In the genomic region with DNA sequence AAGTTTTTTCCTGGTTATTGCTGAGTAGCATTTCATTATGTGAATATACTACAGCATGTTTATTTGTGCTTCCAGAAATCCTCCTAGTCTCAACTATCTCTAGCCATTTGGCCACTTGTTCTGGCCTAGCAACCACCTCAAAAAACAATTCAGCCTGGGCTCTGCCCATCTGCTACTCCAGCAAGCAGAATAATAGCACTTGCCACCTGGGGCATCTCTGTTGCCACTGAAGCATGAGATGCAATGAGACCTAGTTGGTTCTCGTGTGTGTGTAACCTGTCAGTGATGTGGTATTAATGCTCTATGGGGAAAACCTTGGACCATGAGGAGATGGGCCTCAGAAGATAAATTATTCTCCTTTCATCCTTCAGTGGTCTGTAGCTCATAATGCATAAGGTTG, we compare ENCODE assay signal across 2 cellular contexts.
TF ChIP-seq lines count a peak whose summit lies in the region.

No MANE protein-coding gene starts in this region.

TF ChIP-seq in GM12878, 131 proteins besides CTCF, POLR2A, EP300 and RAD21:
- no peak for TF ChIP-seq CHD4 (IDR thresholded peaks at IDR 0.05)
- TF ChIP-seq RB1 (IDR thresholded peaks at IDR 0.05; ENCODE audit: borderline replicate concordance): no peak
- no peak for TF ChIP-seq MEF2B (IDR thresholded peaks at IDR 0.05; ENCODE audit: partially characterized antibody, poor library complexity, severe bottlenecking)
- TF ChIP-seq SUPT20H (IDR thresholded peaks at IDR 0.05; ENCODE audit: borderline replicate concordance, control insufficient read depth, low read depth, low read length): no peak
- no peak for TF ChIP-seq STAT3 (IDR thresholded peaks at IDR 0.05; ENCODE audit: low read depth, low read length)
- no peak for TF ChIP-seq SMC3 (IDR thresholded peaks at IDR 0.05; ENCODE audit: borderline replicate concordance, low read length)

TF ChIP-seq in GM23338, 12 proteins besides CTCF, POLR2A, EP300 and RAD21:
- TF ChIP-seq ZNF114 (CRISPR knock-in tag; IDR thresholded peaks at IDR 0.05): no peak
- no peak for TF ChIP-seq EZH2phosphoT487 (IDR thresholded peaks at IDR 0.05; ENCODE audit: unreplicated experiment)
- no peak for TF ChIP-seq ZNF462 (CRISPR knock-in tag; IDR thresholded peaks at IDR 0.05)
- TF ChIP-seq, protein P1, sequence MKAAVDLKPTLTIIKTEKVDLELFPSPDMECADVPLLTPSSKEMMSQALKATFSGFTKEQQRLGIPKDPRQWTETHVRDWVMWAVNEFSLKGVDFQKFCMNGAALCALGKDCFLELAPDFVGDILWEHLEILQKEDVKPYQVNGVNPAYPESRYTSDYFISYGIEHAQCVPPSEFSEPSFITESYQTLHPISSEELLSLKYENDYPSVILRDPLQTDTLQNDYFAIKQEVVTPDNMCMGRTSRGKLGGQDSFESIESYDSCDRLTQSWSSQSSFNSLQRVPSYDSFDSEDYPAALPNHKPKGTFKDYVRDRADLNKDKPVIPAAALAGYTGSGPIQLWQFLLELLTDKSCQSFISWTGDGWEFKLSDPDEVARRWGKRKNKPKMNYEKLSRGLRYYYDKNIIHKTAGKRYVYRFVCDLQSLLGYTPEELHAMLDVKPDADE (IDR thresholded peaks at IDR 0.05): no peak
